Comparison of ENCODE assay signal across 1 cellular context in genomic region chr11:12167098-12167999, GRCh38.
A peak's percentile ranks its signal among the peaks of the same experiment; 100 is the strongest.
TF ChIP-seq lines count a peak whose summit lies in the region.

No MANE protein-coding gene starts in this region.

TF ChIP-seq in IMR-90, 13 proteins besides CTCF, POLR2A, EP300 and RAD21 (continued from another document):
- peak; percentile 25; the same call in 1 of the 2 replicates for TF ChIP-seq BHLHE40 (IDR thresholded peaks at IDR 0.05; ENCODE audit: low read depth, low read length)
- peak; percentile 95 for TF ChIP-seq FOS (IDR thresholded peaks at IDR 0.05; ENCODE audit: low read depth, low read length)
- TF ChIP-seq CEBPB (IDR thresholded peaks at IDR 0.05; ENCODE audit: low read depth, low read length): peak; percentile 93
- TF ChIP-seq NFE2L2 (IDR thresholded peaks at IDR 0.05; ENCODE audit: low read depth, low read length): peak; percentile 35; the same call in 1 of the 2 replicates
- TF ChIP-seq MXI1 (IDR thresholded peaks at IDR 0.05; ENCODE audit: borderline replicate concordance, low read depth, low read length): no peak
- TF ChIP-seq RCOR1 (IDR thresholded peaks at IDR 0.05; ENCODE audit: insufficient replicate concordance, low read length): no peak
- 0 out of 2 replicates have a peak, but pooled peaks have one; percentile 18 for TF ChIP-seq MAZ (IDR thresholded peaks at IDR 0.05; ENCODE audit: borderline replicate concordance, low read depth, low read length)
TF ChIP-seq in IMR-90: peak in this region for 6.
